In the genomic region with DNA sequence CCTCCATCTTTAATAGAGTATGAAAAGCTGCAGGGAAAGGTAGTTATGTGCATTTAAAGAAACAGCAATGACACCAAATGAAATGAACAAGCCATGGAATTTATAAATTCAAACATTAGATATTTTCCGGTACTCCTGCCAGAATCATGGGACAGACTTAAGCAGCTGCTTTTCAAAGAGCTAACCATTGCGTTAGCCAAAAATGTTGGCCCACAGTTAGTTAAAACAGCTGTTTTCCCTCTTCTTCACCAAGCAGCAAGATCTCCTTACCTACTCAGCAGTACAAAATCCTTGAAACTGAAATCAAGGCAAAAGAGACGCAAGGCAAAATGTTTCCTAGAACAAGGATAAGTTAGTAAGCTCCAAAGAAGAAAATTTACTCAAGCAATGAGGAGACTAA, we compare ENCODE assay signal across 15 cellular contexts.
DNase-seq lines count a peak whose midpoint lies in the region; ATAC-seq and TF ChIP-seq lines count a peak whose summit lies in the region.
"Had no signal": no experiment of that assay in that cellular context is flagged by ENCODE, and none has a peak within 500 bp of the region (broad histone marks: within the 10 kb centered on the region; RNA-seq: fewer than 3 reads in every experiment).

No MANE protein-coding gene starts in this region.

- H3K27me3 ChIP-seq in IMR-90 (ENCODE audit: control insufficient read depth, insufficient read depth, low read length) (no peaks in the 10 kb centered on the region), fibroblast of lung (ENCODE audit: control insufficient read depth, insufficient read depth, low read length) (no peaks in the 10 kb centered on the region), neutrophil (no peaks in the 10 kb centered on the region), GM23338 (ENCODE audit: insufficient read depth) (no peaks in the 10 kb centered on the region)

- H4K5ac ChIP-seq in IMR-90 (ENCODE audit: low read depth, low read length): no peak overlapping the region

- POLR2A ChIA-PET in IMR-90 (lab: Charles Lee; ENCODE audit: unreplicated experiment): no interaction called here

- H3K4me2 ChIP-seq in IMR-90 (ENCODE audit: low read depth, low read length) (peak overlapping the region; percentile 37; the same call in 1 of the 2 replicates), fibroblast of lung (ENCODE audit: extremely low read depth, insufficient read depth, low read length) (no peak overlapping the region), GM23338 (no peak overlapping the region)

- H2AFZ ChIP-seq in IMR-90 (replicated peaks; ENCODE audit: low read length, poor library complexity) (no peak overlapping the region), fibroblast of lung (ENCODE audit: low read length) (no peak overlapping the region), GM23338 (no peak overlapping the region)

- H2AK9ac ChIP-seq in IMR-90 (replicated peaks; ENCODE audit: low read depth, low read length, poor library complexity): no peak overlapping the region

- in situ Hi-C loops in IMR-90 (cut with MboI; ENCODE audit: low sequenced_read_pairs): no loop called here

- intact Hi-C loops in IMR-90 (cut with micrococcal nuclease) (no loop called here), left ventricle myocardium superior (cut with micrococcal nuclease) (no loop called here), head of caudate nucleus (cut with DNase I) (no loop called here)

- H3K4me1 Mint-ChIP-seq in GM23338: no peaks in the 10 kb centered on the region

- H3K79me1 ChIP-seq in IMR-90 (ENCODE audit: low read depth in 1 of 2, low read length in 2 of 2): no peaks in the 10 kb centered on the region

- TF ChIP-seq CTCF in IMR-90 (conservative IDR thresholded peaks at IDR 0.05; ENCODE audit: low read depth, low read length) (no peak), fibroblast of lung (conservative IDR thresholded peaks at IDR 0.05 in 1 of 2, IDR thresholded peaks at IDR 0.05 in 1 of 2; ENCODE audit: low read depth in 1 of 2, low read length in 2 of 2) (no peak), neutrophil (IDR thresholded peaks at IDR 0.05) (no peak), GM23338 (conservative IDR thresholded peaks at IDR 0.05; ENCODE audit: low read depth in 2 of 2) (no peak)

- TF ChIP-seq RAD21 in IMR-90 (IDR thresholded peaks at IDR 0.05; ENCODE audit: low read length): no peak

- H2BK20ac ChIP-seq in IMR-90 (ENCODE audit: low read depth, low read length): no peak overlapping the region

- H3K9ac ChIP-seq in IMR-90 (ENCODE audit: low read depth, low read length) (no peak overlapping the region), fibroblast of lung (ENCODE audit: insufficient read depth, low read length) (no peak overlapping the region)

- no peaks in the 10 kb centered on the region for H3K9me2 ChIP-seq in GM23338 (ENCODE audit: insufficient read depth)

- H3K9me3 Mint-ChIP-seq in GM23338: no peaks in the 10 kb centered on the region

- H3K36me3 Mint-ChIP-seq in GM23338 (ENCODE audit: low read depth): peaks cover 4% of the 10 kb centered on the region; the same call in 2 of the 3 replicates

- no peak overlapping the region for H4K91ac ChIP-seq in IMR-90 (ENCODE audit: insufficient read depth, low read depth, low read length)

- peak overlapping the region; percentile 99; the same call in 1 of the 2 replicates for H3K27ac ChIP-seq in IMR-90 (ENCODE audit: insufficient read depth, low read length)
- peak overlapping the region; percentile 20 for H3K27ac ChIP-seq in fibroblast of lung (ENCODE audit: insufficient read depth, low read length)
- H3K27ac ChIP-seq in neutrophil: peak overlapping the region; percentile 22
- H3K27ac ChIP-seq in GM23338 (ENCODE audit: low read depth): no peak overlapping the region

- no peak overlapping the region for H2AK5ac ChIP-seq in IMR-90 (ENCODE audit: low read depth, low read length)

- H3K4me1 ChIP-seq in IMR-90 (ENCODE audit: control insufficient read depth, insufficient read depth, low read length) (peaks cover 6% of the 10 kb centered on the region), fibroblast of lung (ENCODE audit: control insufficient read depth, extremely low read depth, insufficient read depth, low read length) (no peaks in the 10 kb centered on the region), neutrophil (ENCODE audit: control insufficient read depth in 1 of 2, insufficient read depth in 1 of 2, low read depth in 1 of 2, low read length in 1 of 2) (peaks cover 8 to 10% of the 10 kb centered on the region in 2 experiments), GM23338 (ENCODE audit: insufficient read depth) (no peaks in the 10 kb centered on the region)
- H3K4me1 ChIP-seq: Caco-2 had no signal

- H3F3A ChIP-seq in GM23338 (replicated peaks; ENCODE audit: low read depth): no peaks in the 10 kb centered on the region

- H3K27me3 Mint-ChIP-seq in GM23338 (ENCODE audit: insufficient read depth, low read depth, poor library complexity): peaks cover 3% of the 10 kb centered on the region

- peaks cover 7% of the 10 kb centered on the region; the same call in 1 of the 2 replicates for H3K9me1 ChIP-seq in IMR-90 (ENCODE audit: insufficient read depth, low read length)

- H2BK120ac ChIP-seq in IMR-90 (ENCODE audit: low read depth, low read length): no peak overlapping the region

- 0 out of 4 replicates have a peak overlapping the region, but pooled peaks of 1 of the 2 experiments have one; percentile 21 for H4K8ac ChIP-seq in IMR-90 (ENCODE audit: low read depth in 2 of 2, low read length in 2 of 2)

- H3K36me3 ChIP-seq in IMR-90 (ENCODE audit: control insufficient read depth, insufficient read depth, low read length): no peaks in the 10 kb centered on the region
- H3K36me3 ChIP-seq in fibroblast of lung (ENCODE audit: control insufficient read depth, insufficient read depth, low read length): no peaks in the 10 kb centered on the region
- peaks cover 21% of the 10 kb centered on the region for H3K36me3 ChIP-seq in neutrophil
- H3K36me3 ChIP-seq in GM23338 (ENCODE audit: insufficient read depth): no peaks in the 10 kb centered on the region

- H3K27ac Mint-ChIP-seq in GM23338: no peak overlapping the region

- peak; percentile 50 for ATAC-seq in IMR-90 (ENCODE audit: low read depth)
- ATAC-seq in left ventricle myocardium superior: peak; percentile 79
- ATAC-seq in GM23338: no peak

- H3K4me3 ChIP-seq in IMR-90 (ENCODE audit: insufficient read depth, low read depth, low read length) (no peak overlapping the region), fibroblast of lung (replicated peaks in 1 of 4; ENCODE audit: control extremely low read depth in 1 of 4, insufficient read depth in 1 of 4, low read depth in 3 of 4, low read length in 4 of 4) (no peak overlapping the region), neutrophil (ENCODE audit: low read depth in 1 of 2, low read length in 1 of 2) (no peak overlapping the region), GM23338 (no peak overlapping the region)

- peak overlapping the region; percentile 34; the same call in 1 of the 2 replicates for H3K14ac ChIP-seq in IMR-90 (replicated peaks; ENCODE audit: low read depth, low read length)

- dilution Hi-C loops in IMR-90 (cut with HindIII; ENCODE audit: low sequenced_read_pairs, unreplicated experiment): no loop called here

- no peak overlapping the region for H3K23ac ChIP-seq in IMR-90 (ENCODE audit: low read depth, low read length)

- H3K79me2 ChIP-seq in fibroblast of lung (ENCODE audit: control insufficient read depth, insufficient read depth, low read length) (no peaks in the 10 kb centered on the region), GM23338 (replicated peaks; ENCODE audit: insufficient read depth) (no peaks in the 10 kb centered on the region)

- peak overlapping the region; percentile 54 for H2BK5ac ChIP-seq in IMR-90 (ENCODE audit: low read depth, low read length, poor library complexity, severe bottlenecking)

- peak; percentile 75 for DNase-seq in IMR-90
- DNase-seq in fibroblast of lung (ENCODE audit: low read depth in 2 of 2): peak in 1 of 2 donors; percentile 86
- DNase-seq in left ventricle myocardium superior: no peak
- DNase-seq in NCI-H2227 treated with DMSO at 0.1 percent for 48 hours (lab: John Stamatoyannopoulos, UW): no peak
- DNase-seq in GM23338 (ENCODE audit: low spot score): no peak
- DNase-seq in head of caudate nucleus: no peak
- DNase-seq: Caco-2, DMS153, H9, NCI-H1417, NCI-H187 treated with DMSO at 0.1 percent for 48 hours, NCI-H446, NCI-H69, OCI-M1 had no signal

- H3K9me3 ChIP-seq in IMR-90 (ENCODE audit: control insufficient read depth, insufficient read depth, low read length) (no peaks in the 10 kb centered on the region), fibroblast of lung (ENCODE audit: control insufficient read depth, insufficient read depth, low read depth, low read length) (no peaks in the 10 kb centered on the region), neutrophil (no peaks in the 10 kb centered on the region)
- H3K9me3 ChIP-seq: Caco-2 had no signal

- peak overlapping the region; percentile 14; the same call in 1 of the 2 replicates for H3K18ac ChIP-seq in IMR-90 (ENCODE audit: low read depth, low read length)

- no peak overlapping the region; the same call in 2 of the 3 replicates for H2BK15ac ChIP-seq in IMR-90 (ENCODE audit: low read depth, low read length)

- CTCF ChIA-PET in IMR-90 (lab: Yijun Ruan, JAX): interaction anchor here (0.5 to 1.6 kb wide), 2 partner anchors 8 to 53 kb away, joined by 3 read pairs; no protein-coding TSS in a partner anchor

- H3K4ac ChIP-seq in IMR-90 (ENCODE audit: low read depth, low read length): no peak overlapping the region

- H4K20me1 ChIP-seq in IMR-90 (ENCODE audit: insufficient read depth, low read length): no peaks in the 10 kb centered on the region
- no peaks in the 10 kb centered on the region for H4K20me1 ChIP-seq in fibroblast of lung (ENCODE audit: control insufficient read depth, extremely low read depth, insufficient read depth, low read length)
- no peaks in the 10 kb centered on the region; the same call in 1 of the 2 replicates for H4K20me1 ChIP-seq in GM23338 (replicated peaks; ENCODE audit: insufficient read depth)

- H3K4me3 Mint-ChIP-seq in GM23338: no peak overlapping the region
- H3K4me3 Mint-ChIP-seq: H9 had no signal

- BruUV-seq in IMR-90 (replicated peaks; lab: Mats Ljungman, UMichigan): no TSS peak

- peak overlapping the region; percentile 37; the same call in 1 of the 2 replicates for H3K56ac ChIP-seq in IMR-90 (ENCODE audit: extremely low read depth, insufficient read depth, low read length)

- no peak for TF ChIP-seq POLR2A in IMR-90 (IDR thresholded peaks at IDR 0.05; ENCODE audit: low read depth, low read length)

- no CpG with 5 or more reads among the region's 3 CpGs for WGBS in IMR-90 (ENCODE audit: extremely low coverage in 2 of 2, insufficient read length in 1 of 2), 2 experiments

TF ChIP-seq in IMR-90, 13 proteins besides CTCF, POLR2A, EP300 and RAD21 (continues in another document):
- TF ChIP-seq SMC3 (IDR thresholded peaks at IDR 0.05; ENCODE audit: low read depth, low read length): no peak

TF ChIP-seq in GM23338, 12 proteins besides CTCF, POLR2A, EP300 and RAD21 (continues in another document):
- no peak for TF ChIP-seq POLR2AphosphoS5 (IDR thresholded peaks at IDR 0.05; ENCODE audit: low read depth)
- TF ChIP-seq ZNF114 (CRISPR knock-in tag; IDR thresholded peaks at IDR 0.05): no peak
